Comparison of ENCODE assay signal across 28 cellular contexts in the genomic region with DNA sequence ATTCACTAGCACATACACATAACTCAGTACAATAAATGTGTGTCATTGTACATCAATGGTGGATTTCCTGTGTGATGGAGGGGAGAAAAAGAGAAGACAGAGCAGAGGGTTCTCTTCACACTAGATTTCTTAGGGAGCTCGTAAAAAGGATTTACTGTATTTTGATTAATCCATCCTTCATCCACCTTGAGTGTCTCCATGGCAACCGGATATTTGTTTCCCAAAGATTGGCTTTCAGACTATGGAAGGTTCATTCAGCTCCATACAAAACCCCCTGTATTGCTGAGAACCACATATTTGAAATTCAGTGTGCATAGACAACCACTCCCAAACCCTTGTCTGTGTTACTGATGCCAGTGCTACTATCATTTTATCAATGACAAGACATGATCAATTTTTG.
"Had no signal": no experiment of that assay in that cellular context is flagged by ENCODE, and none has a peak within 500 bp of the region (broad histone marks: within the 10 kb centered on the region; RNA-seq: fewer than 3 reads in every experiment).

No MANE protein-coding gene starts in this region.

- H3K4me3 Mint-ChIP-seq: activated B cell treated with CpG ODN at 0.5 μM for 24 hours; activated CD4-positive, alpha-beta T cell treated with anti-CD3 and anti-CD28 coated beads, Interleukin-2, amount 10 ng/mL, durations not matched to agents 24 days and 14 days; activated CD8-positive, alpha-beta memory T cell treated with anti-CD3 and anti-CD28 coated beads, Interleukin-2, amount 10 ng/mL, durations not matched to agents 7 days and 5 days; activated naive CD4-positive, alpha-beta T cell treated with anti-CD3 and anti-CD28 coated beads, Interleukin-2, amount 50 U/mL, for 24 hours; activated T-cell treated with anti-CD3 and anti-CD28 coated beads, Interleukin-2, amount 50 U/mL, for 24 hours; activated T-helper 1 cell treated with anti-CD3 and anti-CD28 coated beads, Interleukin-12 subunit alpha, Interleukin-12 subunit beta, Interleukin-2, Interleukin-4 antibody, amounts not matched to agents 30 ng/mL and 10 ng/mL and 1 ng/mL, durations not matched to agents 14 hours and 24 hours and 36 hours; central memory CD8-positive, alpha-beta T cell; T-cell had no signal

- H3K27ac ChIP-seq: SK-N-MC had no signal

- H3K4me3 ChIP-seq: MG63, SK-N-MC had no signal

- DNase-seq: activated B cell treated with CpG ODN at 0.5 μM for 24 hours; activated CD4-positive, alpha-beta T cell treated with anti-CD3 and anti-CD28 coated beads for 1 hour; activated CD4-positive, alpha-beta T cell treated with anti-CD3 and anti-CD28 coated beads, Interleukin-2, amount 10 ng/mL, durations not matched to agents 24 days and 14 days; activated CD4-positive, alpha-beta T cell treated with anti-CD3 and anti-CD28 coated beads, Interleukin-2, amount 50 U/mL, for 48 hours; activated CD8-positive, alpha-beta memory T cell treated with anti-CD3 and anti-CD28 coated beads, Interleukin-2, amount 10 ng/mL, durations not matched to agents 7 days and 5 days; activated effector memory CD4-positive, alpha-beta T cell treated with Interleukin-2 at 50 U/mL for 16 hours; activated naive CD4-positive, alpha-beta T cell; activated T-cell treated with anti-CD3 and anti-CD28 coated beads, Interleukin-2, amount 50 U/mL, for 24 hours; aorta; MG63; NCI-H1105; NCI-H1436; NCI-H1694 treated with DMSO at 0.1 percent for 48 hours; NCI-H2171 treated with DMSO at 0.1 percent for 48 hours; NCI-H226; NCI-H510A; NCI-H774; NK-92 treated with Interleukin-12 subunit alpha and Interleukin-12 subunit beta, amount 100 ng/mL, for 24 hours; RPMI8226; T-cell; T-helper 2 cell; T1000 had no signal

- ATAC-seq: activated CD8-positive, alpha-beta memory T cell treated with anti-CD3 and anti-CD28 coated beads, Interleukin-2, amount 10 ng/mL, durations not matched to agents 7 days and 5 days; Panc1; Right ventricle myocardium inferior; T-cell had no signal

- H3K4me1 Mint-ChIP-seq: activated B cell treated with CpG ODN at 0.5 μM for 24 hours; activated CD4-positive, alpha-beta T cell treated with anti-CD3 and anti-CD28 coated beads, Interleukin-2, amount 10 ng/mL, durations not matched to agents 24 days and 14 days; activated CD8-positive, alpha-beta memory T cell treated with anti-CD3 and anti-CD28 coated beads, Interleukin-2, amount 10 ng/mL, durations not matched to agents 7 days and 5 days; activated naive CD4-positive, alpha-beta T cell treated with anti-CD3 and anti-CD28 coated beads, Interleukin-2, amount 50 U/mL, for 24 hours; central memory CD8-positive, alpha-beta T cell; T-cell had no signal

- H3K27me3 ChIP-seq: MG63 had no signal

- H3K9me3 Mint-ChIP-seq: activated naive CD4-positive, alpha-beta T cell treated with anti-CD3 and anti-CD28 coated beads, Interleukin-2, amount 50 U/mL, for 24 hours; activated T-cell treated with anti-CD3 and anti-CD28 coated beads, Interleukin-2, amount 50 U/mL, for 24 hours; activated T-helper 1 cell treated with anti-CD3 and anti-CD28 coated beads, Interleukin-12 subunit alpha, Interleukin-12 subunit beta, Interleukin-2, Interleukin-4 antibody, amounts not matched to agents 30 ng/mL and 10 ng/mL and 1 ng/mL, durations not matched to agents 14 hours and 24 hours and 36 hours; central memory CD8-positive, alpha-beta T cell had no signal

- H3K36me3 Mint-ChIP-seq: activated CD8-positive, alpha-beta memory T cell treated with anti-CD3 and anti-CD28 coated beads, Interleukin-2, amount 10 ng/mL, durations not matched to agents 7 days and 5 days; activated naive CD4-positive, alpha-beta T cell treated with anti-CD3 and anti-CD28 coated beads, Interleukin-2, amount 50 U/mL, for 24 hours; T-cell had no signal

- H3K36me3 ChIP-seq: MG63 had no signal

- H3K27ac Mint-ChIP-seq: activated B cell treated with CpG ODN at 0.5 μM for 24 hours; activated CD4-positive, alpha-beta T cell treated with anti-CD3 and anti-CD28 coated beads, Interleukin-2, amount 10 ng/mL, durations not matched to agents 24 days and 14 days; activated CD8-positive, alpha-beta memory T cell treated with anti-CD3 and anti-CD28 coated beads, Interleukin-2, amount 10 ng/mL, durations not matched to agents 7 days and 5 days; activated naive CD4-positive, alpha-beta T cell treated with anti-CD3 and anti-CD28 coated beads, Interleukin-2, amount 50 U/mL, for 24 hours; activated T-cell treated with anti-CD3 and anti-CD28 coated beads, Interleukin-2, amount 50 U/mL, for 24 hours; activated T-helper 1 cell treated with anti-CD3 and anti-CD28 coated beads, Interleukin-12 subunit alpha, Interleukin-12 subunit beta, Interleukin-2, Interleukin-4 antibody, amounts not matched to agents 30 ng/mL and 10 ng/mL and 1 ng/mL, durations not matched to agents 14 hours and 24 hours and 36 hours; T-cell had no signal

- H3K27me3 Mint-ChIP-seq: activated B cell treated with CpG ODN at 0.5 μM for 24 hours; activated CD4-positive, alpha-beta T cell treated with anti-CD3 and anti-CD28 coated beads, Interleukin-2, amount 10 ng/mL, durations not matched to agents 24 days and 14 days; activated naive CD4-positive, alpha-beta T cell treated with anti-CD3 and anti-CD28 coated beads, Interleukin-2, amount 50 U/mL, for 24 hours had no signal

- H3K9me3 ChIP-seq: MG63 had no signal
